In the genomic region with DNA sequence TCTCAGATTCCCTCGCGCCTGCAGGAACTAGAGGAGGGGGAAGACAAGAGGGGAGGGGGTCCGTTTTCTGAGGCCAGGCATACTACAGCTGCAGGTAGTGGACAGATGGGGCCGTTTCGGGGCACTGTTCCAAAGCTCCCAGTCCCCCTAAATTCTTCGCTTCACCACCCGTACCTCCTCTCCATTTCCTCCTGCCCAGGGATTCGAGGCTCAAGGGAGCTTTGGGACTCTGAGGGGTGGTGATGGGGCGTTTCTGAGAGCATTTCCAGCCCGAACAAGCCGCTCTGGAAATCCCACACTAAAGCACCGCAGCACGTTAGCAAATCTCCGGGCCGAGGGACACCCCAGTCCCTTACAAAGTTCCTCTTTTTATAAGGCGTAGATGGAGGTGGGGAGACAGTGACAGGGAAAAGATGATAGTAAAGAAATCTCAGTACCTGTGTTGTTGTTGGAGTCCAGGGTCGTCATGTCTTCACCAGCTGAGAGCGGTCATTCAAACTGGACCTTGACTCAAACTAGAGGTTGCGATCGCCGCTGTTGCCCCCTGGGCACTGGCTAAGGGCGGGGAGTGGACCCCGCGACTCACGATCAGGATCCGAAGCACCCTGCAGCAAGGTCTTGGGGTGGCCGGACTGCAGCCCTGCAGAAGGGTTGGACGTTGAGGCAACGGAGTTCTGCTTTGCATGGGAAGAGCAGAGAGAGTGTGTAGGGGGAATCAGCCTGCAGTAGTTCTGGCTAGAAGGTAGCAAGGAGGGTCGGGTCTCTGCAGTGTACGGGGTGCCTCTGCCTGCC, we compare ENCODE assay signal across 1 cellular context.
A peak's percentile ranks its signal among the peaks of the same experiment; 100 is the strongest.
TF ChIP-seq lines count a peak whose summit lies in the region.

No MANE protein-coding gene starts in this region.

TF ChIP-seq in WTC11, 78 proteins besides CTCF, POLR2A, EP300 and RAD21:
- TF ChIP-seq EMX1 (CRISPR knock-in tag; IDR thresholded peaks at IDR 0.05) (no peak), TCF7 (CRISPR knock-in tag; IDR thresholded peaks at IDR 0.05; ENCODE audit: low read depth) (0 out of 2 replicates have a peak, but pooled peaks have one; percentile 27), ATF1 (CRISPR knock-in tag; IDR thresholded peaks at IDR 0.05) (0 out of 2 replicates have a peak, but pooled peaks have one; percentile 2)
- TF ChIP-seq, protein P1, sequence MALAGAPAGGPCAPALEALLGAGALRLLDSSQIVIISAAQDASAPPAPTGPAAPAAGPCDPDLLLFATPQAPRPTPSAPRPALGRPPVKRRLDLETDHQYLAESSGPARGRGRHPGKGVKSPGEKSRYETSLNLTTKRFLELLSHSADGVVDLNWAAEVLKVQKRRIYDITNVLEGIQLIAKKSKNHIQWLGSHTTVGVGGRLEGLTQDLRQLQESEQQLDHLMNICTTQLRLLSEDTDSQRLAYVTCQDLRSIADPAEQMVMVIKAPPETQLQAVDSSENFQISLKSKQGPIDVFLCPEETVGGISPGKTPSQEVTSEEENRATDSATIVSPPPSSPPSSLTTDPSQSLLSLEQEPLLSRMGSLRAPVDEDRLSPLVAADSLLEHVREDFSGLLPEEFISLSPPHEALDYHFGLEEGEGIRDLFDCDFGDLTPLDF (CRISPR knock-in tag; IDR thresholded peaks at IDR 0.05), result no peak; the same call in 1 of the 2 replicates
